1 cellular context compared by ENCODE assay signal in the genomic region with DNA sequence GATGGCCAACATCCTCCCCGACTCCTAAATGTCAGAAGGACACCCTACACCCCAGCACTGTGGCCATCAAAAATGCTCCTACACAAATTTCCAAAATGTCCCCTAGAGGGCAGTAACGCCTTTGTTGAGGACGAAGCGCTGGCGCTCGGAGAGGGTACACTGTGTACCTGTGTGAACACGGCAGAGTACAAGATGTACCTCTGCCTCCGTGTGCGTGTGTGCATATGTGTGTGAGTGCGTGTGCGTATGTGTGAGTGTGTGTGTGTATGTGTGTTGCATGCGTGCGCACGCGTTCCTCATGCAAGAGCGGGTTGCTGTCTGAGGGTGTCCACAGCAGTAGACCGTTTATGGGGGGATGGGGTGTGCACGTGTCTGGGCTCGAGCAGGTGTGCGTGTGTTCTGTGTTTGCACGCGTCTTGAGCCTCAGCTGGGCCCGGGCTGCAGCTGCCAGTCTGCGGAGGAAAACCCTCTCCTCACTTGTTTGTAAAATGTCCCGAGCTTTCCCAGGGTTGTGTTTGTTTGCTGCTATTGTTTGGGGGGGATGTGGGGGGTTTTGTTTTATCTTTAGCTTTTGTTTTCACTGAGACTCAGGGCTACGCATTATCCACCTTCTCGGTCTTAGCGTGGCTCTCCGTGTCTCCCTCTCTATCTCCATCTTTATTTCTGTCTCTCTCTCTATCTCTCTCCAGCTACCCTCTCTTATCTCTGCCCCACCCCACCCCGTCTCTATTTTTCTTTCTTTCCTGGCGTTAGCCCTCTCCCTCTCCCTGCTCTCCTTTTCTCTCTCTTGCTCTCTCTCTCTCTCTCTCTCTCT.
TF ChIP-seq lines count a peak whose summit lies in the region.

No MANE protein-coding gene starts in this region.

TF ChIP-seq in IMR-90, 13 proteins besides CTCF, POLR2A, EP300 and RAD21 (continued from another document):
- no peak for TF ChIP-seq FOS (IDR thresholded peaks at IDR 0.05; ENCODE audit: low read depth, low read length)
- TF ChIP-seq MAFK (IDR thresholded peaks at IDR 0.05; ENCODE audit: low read depth, low read length), result no peak
- TF ChIP-seq, protein P1, sequence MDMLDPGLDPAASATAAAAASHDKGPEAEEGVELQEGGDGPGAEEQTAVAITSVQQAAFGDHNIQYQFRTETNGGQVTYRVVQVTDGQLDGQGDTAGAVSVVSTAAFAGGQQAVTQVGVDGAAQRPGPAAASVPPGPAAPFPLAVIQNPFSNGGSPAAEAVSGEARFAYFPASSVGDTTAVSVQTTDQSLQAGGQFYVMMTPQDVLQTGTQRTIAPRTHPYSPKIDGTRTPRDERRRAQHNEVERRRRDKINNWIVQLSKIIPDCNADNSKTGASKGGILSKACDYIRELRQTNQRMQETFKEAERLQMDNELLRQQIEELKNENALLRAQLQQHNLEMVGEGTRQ (IDR thresholded peaks at IDR 0.05; ENCODE audit: low read depth, low read length), result no peak
- no peak for TF ChIP-seq RFX5 (IDR thresholded peaks at IDR 0.05; ENCODE audit: low read depth, low read length)
- no peak for TF ChIP-seq MAZ (IDR thresholded peaks at IDR 0.05; ENCODE audit: borderline replicate concordance, low read depth, low read length)
- TF ChIP-seq SMC3 (IDR thresholded peaks at IDR 0.05; ENCODE audit: low read depth, low read length), result peak; percentile 53
- TF ChIP-seq BHLHE40 (IDR thresholded peaks at IDR 0.05; ENCODE audit: low read depth, low read length), result no peak
